1 cellular context compared by ENCODE assay signal in genomic region chr19:17234911-17235617, GRCh38.
TF ChIP-seq lines count a peak whose summit lies in the region.

No MANE protein-coding gene starts in this region.

TF ChIP-seq in GM12878, 131 proteins besides CTCF, POLR2A, EP300 and RAD21:
- TF ChIP-seq ZNF687 (IDR thresholded peaks at IDR 0.05) (no peak), CREB1 (IDR thresholded peaks at IDR 0.05; ENCODE audit: low read depth) (no peak), HDGF (IDR thresholded peaks at IDR 0.05) (0 out of 2 replicates have a peak, but pooled peaks have one; percentile 58)
TF ChIP-seq in GM12878: peak in this region for 1.
